Comparison of ENCODE assay signal across 12 cellular contexts in genomic region chr21:35398366-35398982, GRCh38.
DNase-seq lines count a peak whose midpoint lies in the region; ATAC-seq and TF ChIP-seq lines count a peak whose summit lies in the region.
"Had no signal": no experiment of that assay in that cellular context is flagged by ENCODE, and none has a peak within 500 bp of the region (broad histone marks: within the 10 kb centered on the region; RNA-seq: fewer than 3 reads in every experiment).

No MANE protein-coding gene starts in this region.

- in situ Hi-C loops in ACHN (cut with HindIII; ENCODE audit: low pct_ligation_motif_present, low pct_unique_long_range_greater_than_20kb, low sequenced_read_pairs) (no loop called here), gastrocnemius medialis (cut with MboI; ENCODE audit: low sequenced_read_pairs in 4 of 4) (no loop called here)

- no peak overlapping the region for H3K27ac ChIP-seq in HCT116 (ENCODE audit: low read depth, low read length)
- peak overlapping the region; percentile 72 for H3K27ac ChIP-seq in SJCRH30
- H3K27ac ChIP-seq in gastrocnemius medialis: no peak overlapping the region
- H3K27ac ChIP-seq: brain microvascular endothelial cell had no signal

- no peak overlapping the region for H3K9ac ChIP-seq in HCT116 (ENCODE audit: low read length)

- H3K79me2 ChIP-seq in HCT116 (ENCODE audit: insufficient read depth, low read length): no peaks in the 10 kb centered on the region

- no peak for ATAC-seq in HCT116
- ATAC-seq in GM19324 (IDR thresholded peaks at IDR 0.05; ENCODE audit: low FRiP score, unreplicated experiment): no peak
- no peak for ATAC-seq in gastrocnemius medialis
- ATAC-seq: Right ventricle myocardium inferior had no signal

- TF ChIP-seq CTCF in HCT116 (IDR thresholded peaks at IDR 0.05 in 2 of 3, conservative IDR thresholded peaks at IDR 0.05 in 1 of 3; ENCODE audit: borderline replicate concordance in 1 of 3, insufficient read depth in 1 of 3, low read depth in 2 of 3, low read length in 2 of 3) (no peak), gastrocnemius medialis (IDR thresholded peaks at IDR 0.05 in 4 of 5, conservative IDR thresholded peaks at IDR 0.05 in 1 of 5) (no peak)

- H3K4me3 ChIP-seq in HCT116 (replicated peaks in 1 of 2; ENCODE audit: low read depth in 1 of 2, low read length in 2 of 2) (no peak overlapping the region), SJCRH30 (peak overlapping the region; percentile 11; the same call in 1 of the 2 replicates), gastrocnemius medialis (no peak overlapping the region)

- POLR2A ChIA-PET in HCT116 (lab: Charles Lee): no interaction called here

- peak overlapping the region; percentile 23; the same call in 1 of the 2 replicates for H3K4me2 ChIP-seq in HCT116 (ENCODE audit: low read length)

- no peaks in the 10 kb centered on the region for H3K27me3 ChIP-seq in HCT116 (ENCODE audit: insufficient read depth, low read length)
- no peaks in the 10 kb centered on the region for H3K27me3 ChIP-seq in SJCRH30
- no peaks in the 10 kb centered on the region for H3K27me3 ChIP-seq in gastrocnemius medialis
- H3K27me3 ChIP-seq: brain microvascular endothelial cell had no signal

- intact Hi-C loops in HCT116 (cut with micrococcal nuclease) (no loop called here), gastrocnemius medialis (cut with DNase I; ENCODE audit: low total_unique reads) (no loop called here)

- RAD21 ChIA-PET in HCT116 (lab: Charles Lee; ENCODE audit: low non-redundant PET in 1 of 2, low total read pairs in 2 of 2, uncharacterized antibody in 2 of 2, unreplicated experiment in 2 of 2): interaction anchor here in 1 of 2 experiments (1.8 kb wide), 1 partner anchor 653 kb away, joined by 4 read pairs; no protein-coding TSS in a partner anchor

- H4K20me1 ChIP-seq in HCT116 (ENCODE audit: insufficient read depth): no peaks in the 10 kb centered on the region

- no peaks in the 10 kb centered on the region for H3K36me3 ChIP-seq in HCT116 (ENCODE audit: control insufficient read depth in 1 of 2, insufficient read depth in 2 of 2, low read length in 2 of 2)
- no peaks in the 10 kb centered on the region for H3K36me3 ChIP-seq in SJCRH30
- no peaks in the 10 kb centered on the region for H3K36me3 ChIP-seq in gastrocnemius medialis
- H3K36me3 ChIP-seq: brain microvascular endothelial cell had no signal

- H2AFZ ChIP-seq in HCT116 (ENCODE audit: low read depth, low read length, poor library complexity, severe bottlenecking): peak overlapping the region; percentile 29

- no TSS peak for BruUV-seq in HCT116 (replicated peaks; lab: Mats Ljungman, UMichigan)

- TF ChIP-seq POLR2A in HCT116 (IDR thresholded peaks at IDR 0.05; ENCODE audit: borderline replicate concordance, extremely low read depth, insufficient read depth, insufficient read length): no peak
- no peak for TF ChIP-seq POLR2A in gastrocnemius medialis (IDR thresholded peaks at IDR 0.05)

- CTCF ChIA-PET in HCT116 (lab: Charles Lee): interaction anchor here (1.0 to 1.2 kb wide), 2 partner anchors 509 to 653 kb away, joined by 4 to 6 read pairs; no protein-coding TSS in a partner anchor

- H3K9me3 ChIP-seq in HCT116 (ENCODE audit: control insufficient read depth in 1 of 2, insufficient read depth in 1 of 2, low read depth in 1 of 2, low read length in 2 of 2): no peaks in the 10 kb centered on the region
- no peaks in the 10 kb centered on the region; the same call in 1 of the 2 replicates for H3K9me3 ChIP-seq in SJCRH30 (replicated peaks)
- H3K9me3 ChIP-seq in gastrocnemius medialis: no peaks in the 10 kb centered on the region

- DNase-seq in ACHN (peak; percentile 33), HCT116 (ENCODE audit: low read depth, low spot score) (no peak), SJCRH30 (peak in 1 of 2 experiments; percentile 40), fibroblast of peridontal ligament (ENCODE audit: extremely low read depth) (peak; percentile 46), gastrocnemius medialis (no peak), NCI-H345 (lab: John Stamatoyannopoulos, UW) (no peak)
- DNase-seq in stimulated activated CD4-positive, alpha-beta T cell treated with anti-CD3 and anti-CD28 coated beads, Interleukin-15, amount 100 ng/mL, for 24 hours: no peak
- DNase-seq: brain microvascular endothelial cell, NCI-H2029, substantia nigra had no signal

- H3K4me1 ChIP-seq in HCT116 (ENCODE audit: control insufficient read depth in 1 of 2, insufficient read depth in 2 of 2, low read length in 2 of 2) (peaks cover 6 to 29% of the 10 kb centered on the region in 2 experiments; a peak in 3 of 4 replicates), SJCRH30 (peaks cover 30% of the 10 kb centered on the region), gastrocnemius medialis (peaks cover 0 to 14% of the 10 kb centered on the region in 2 donors)

- H3K9me2 ChIP-seq in HCT116 (ENCODE audit: insufficient read depth): no peaks in the 10 kb centered on the region

- no peak for TF ChIP-seq RAD21 in HCT116 (IDR thresholded peaks at IDR 0.05; ENCODE audit: low read depth)

TF ChIP-seq in HCT116, 20 proteins besides CTCF, POLR2A, EP300 and RAD21:
- TF ChIP-seq TCF7L2 (IDR thresholded peaks at IDR 0.05; ENCODE audit: borderline replicate concordance, extremely low read depth, insufficient read depth, insufficient read length) (no peak), JUND (IDR thresholded peaks at IDR 0.05) (no peak), CBX3 (IDR thresholded peaks at IDR 0.05; ENCODE audit: low read depth) (no peak), ATF3 (IDR thresholded peaks at IDR 0.05) (no peak), ZNF274 (IDR thresholded peaks at IDR 0.05; ENCODE audit: low read depth, low read length) (no peak), SIN3A (IDR thresholded peaks at IDR 0.05; ENCODE audit: low read depth) (no peak), ZBTB33 (IDR thresholded peaks at IDR 0.05; ENCODE audit: extremely low read depth, insufficient replicate concordance, low read length) (no peak), YY1 (IDR thresholded peaks at IDR 0.05; ENCODE audit: extremely low read depth, insufficient replicate concordance, low read depth, low read length) (no peak), SP1 (IDR thresholded peaks at IDR 0.05; ENCODE audit: low read depth) (no peak), EZH2phosphoT487 (IDR thresholded peaks at IDR 0.05; ENCODE audit: borderline replicate concordance) (no peak), SRF (IDR thresholded peaks at IDR 0.05; ENCODE audit: low read depth) (no peak), POLR2AphosphoS5 (IDR thresholded peaks at IDR 0.05; ENCODE audit: low read depth, low read length) (no peak), ELF1 (IDR thresholded peaks at IDR 0.05; ENCODE audit: borderline replicate concordance, low read depth) (no peak), FOSL1 (IDR thresholded peaks at IDR 0.05; ENCODE audit: low read depth) (no peak), EGR1 (IDR thresholded peaks at IDR 0.05; ENCODE audit: low read depth) (no peak), MAX (IDR thresholded peaks at IDR 0.05) (no peak), ZFX (IDR thresholded peaks at IDR 0.05) (no peak), REST (IDR thresholded peaks at IDR 0.05; ENCODE audit: low read depth) (no peak)

Comparison
In these comparisons a context has a peak if more than half of its experiments do, and no peak if none do; other contexts are left out.
1. DNase-seq: peak in ACHN (single experiment) and fibroblast of peridontal ligament (single experiment); none in HCT116 (single experiment), stimulated activated CD4-positive, alpha-beta T cell treated with anti-CD3 and anti-CD28 coated beads, Interleukin-15, amount 100 ng/mL, for 24 hours (single experiment), gastrocnemius medialis (0 of 2) and NCI-H345 (single experiment).